Comparison of ENCODE assay signal across 2 cellular contexts in genomic region chr16:2121325-2121724, GRCh38.
TF ChIP-seq lines count a peak whose summit lies in the region.

No MANE protein-coding gene starts in this region.

TF ChIP-seq in A549, 52 proteins besides CTCF, POLR2A, EP300 and RAD21:
- 0 out of 3 replicates have a peak, but pooled peaks have one; percentile 33 for TF ChIP-seq SMC3 (IDR thresholded peaks at IDR 0.05)

TF ChIP-seq in GM12878, 131 proteins besides CTCF, POLR2A, EP300 and RAD21:
- TF ChIP-seq IRF4 (IDR thresholded peaks at IDR 0.05; ENCODE audit: low read depth, low read length) = peak; percentile 72
